ENCODE assay signal across 8 cellular contexts in the genomic region with DNA sequence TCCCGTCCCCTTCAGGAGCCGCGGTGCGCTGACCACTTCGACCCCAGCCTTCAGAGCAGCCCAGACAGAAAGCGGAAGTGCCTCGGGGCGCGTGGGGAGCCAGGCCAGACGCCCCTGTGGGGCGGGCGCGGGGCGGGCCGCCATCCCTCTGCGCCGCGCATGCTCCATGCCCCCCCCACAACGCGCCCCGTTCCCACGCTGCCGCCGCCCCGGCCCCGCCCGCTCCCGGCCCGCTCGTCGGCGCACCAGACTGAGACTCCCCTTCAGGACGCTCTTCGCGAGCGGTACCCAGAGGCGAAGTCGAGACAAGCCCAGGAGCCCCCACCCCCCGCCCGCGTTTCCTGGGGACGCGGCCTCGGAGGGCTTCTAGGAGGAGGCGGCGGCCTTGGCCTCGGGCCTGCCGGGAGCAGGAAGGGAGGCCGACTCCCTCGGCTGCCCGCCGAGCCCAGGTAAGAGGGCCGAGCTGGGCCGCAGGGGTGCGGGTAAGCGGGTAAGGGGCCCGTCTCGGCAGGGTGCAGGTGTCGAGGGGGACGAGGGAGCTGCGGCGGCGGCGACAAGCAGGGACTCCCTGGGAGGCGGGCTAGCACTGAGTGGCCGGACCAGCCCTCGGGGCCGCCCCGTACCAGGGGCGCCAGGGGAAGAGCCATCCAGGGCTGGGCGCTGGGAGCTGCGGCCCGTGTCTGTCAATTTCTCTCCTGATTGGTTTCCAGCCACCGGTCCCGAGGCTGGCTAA. TPM values are rescaled to one million over a fixed set of nuclear protein-coding genes. Genes with fewer than 3 reads are reported as not detected.
A peak's percentile ranks its signal among the peaks of the same experiment; 100 is the strongest.
DNase-seq lines count a peak whose midpoint lies in the region; ATAC-seq, FAIRE-seq and TF ChIP-seq lines count a peak whose summit lies in the region.

A gene with protein sequence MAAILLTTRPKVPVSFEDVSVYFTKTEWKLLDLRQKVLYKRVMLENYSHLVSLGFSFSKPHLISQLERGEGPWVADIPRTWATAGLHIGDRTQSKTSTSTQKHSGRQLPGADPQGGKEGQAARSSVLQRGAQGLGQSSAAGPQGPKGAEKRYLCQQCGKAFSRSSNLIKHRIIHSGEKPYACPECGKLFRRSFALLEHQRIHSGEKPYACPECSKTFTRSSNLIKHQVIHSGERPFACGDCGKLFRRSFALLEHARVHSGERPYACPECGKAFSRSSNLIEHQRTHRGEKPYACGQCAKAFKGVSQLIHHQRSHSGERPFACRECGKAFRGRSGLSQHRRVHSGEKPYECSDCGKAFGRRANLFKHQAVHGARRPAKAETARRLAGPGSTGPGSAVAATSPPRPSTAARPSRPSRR (plus strand): TSS at position 218 of the 733 bp plus-strand sequence. CDS start 6,851 bp downstream, outside the sequence.

- intact Hi-C loops in activated CD8-positive, alpha-beta T cell treated with anti-CD3 and anti-CD28 coated beads for 36 hours (cut with micrococcal nuclease), result no loop called here
- intact Hi-C loops in esophagus squamous epithelium (cut with DNase I) (no loop called here), pancreas (cut with DNase I) (no loop called here)

- ATAC-seq in GM18517 (IDR thresholded peaks at IDR 0.05; ENCODE audit: unreplicated experiment) (peak; percentile 37), HG03342 (IDR thresholded peaks at IDR 0.05; ENCODE audit: unreplicated experiment) (peak; percentile 60), pancreas (peak; percentile 58 to 82 (median 66)), GM18520 (IDR thresholded peaks at IDR 0.05; ENCODE audit: unreplicated experiment) (no peak)
- peak; percentile 89 for ATAC-seq in activated CD8-positive, alpha-beta T cell treated with anti-CD3 and anti-CD28 coated beads for 36 hours

- H3K9me3 ChIP-seq in esophagus squamous epithelium, result no peaks in the 10 kb centered on the region
- no peaks in the 10 kb centered on the region for H3K9me3 ChIP-seq in pancreas

- peaks cover 7% of the 10 kb centered on the region for H3K4me1 Mint-ChIP-seq in activated CD8-positive, alpha-beta T cell treated with anti-CD3 and anti-CD28 coated beads for 36 hours (ENCODE audit: low read depth)

- no peak for TF ChIP-seq CTCF in activated CD8-positive, alpha-beta T cell treated with anti-CD3 and anti-CD28 coated beads for 36 hours (IDR thresholded peaks at IDR 0.05)
- no peak for TF ChIP-seq CTCF in esophagus squamous epithelium (IDR thresholded peaks at IDR 0.05)
- TF ChIP-seq CTCF in pancreas (IDR thresholded peaks at IDR 0.05), result no peak

- peak within 1 kb of the TSS; percentile 76 for H3K4me3 Mint-ChIP-seq in activated CD8-positive, alpha-beta T cell treated with anti-CD3 and anti-CD28 coated beads for 36 hours

- no peaks in the 10 kb centered on the region for H3K27me3 Mint-ChIP-seq in activated CD8-positive, alpha-beta T cell treated with anti-CD3 and anti-CD28 coated beads for 36 hours

- H3K27ac ChIP-seq in esophagus squamous epithelium, result peak within 1 kb of the TSS in 1 of 4 donors; percentile 17
- no peak within 1 kb of the TSS for H3K27ac ChIP-seq in pancreas

- CTCF ChIA-PET in activated CD8-positive, alpha-beta T cell treated with anti-CD3 and anti-CD28 coated beads for 36 hours (lab: Charles Lee), result no interaction called here

- peak; percentile 44 for DNase-seq in activated CD8-positive, alpha-beta T cell treated with anti-CD3 and anti-CD28 coated beads for 36 hours
- DNase-seq in esophagus squamous epithelium (lab: John Stamatoyannopoulos, UW) (no peak), pancreas (no peak), midbrain (lab: John Stamatoyannopoulos, UW) (no peak), NCI-H2107 (lab: John Stamatoyannopoulos, UW) (no peak)

- no peaks in the 10 kb centered on the region for H3K9me3 Mint-ChIP-seq in activated CD8-positive, alpha-beta T cell treated with anti-CD3 and anti-CD28 coated beads for 36 hours

- POLR2A ChIA-PET in activated CD8-positive, alpha-beta T cell treated with anti-CD3 and anti-CD28 coated beads for 36 hours (lab: Charles Lee), result no interaction called here

- H3K36me3 ChIP-seq in esophagus squamous epithelium (no peaks in the 10 kb centered on the region), pancreas (no peaks in the 10 kb centered on the region)

- H3K27me3 ChIP-seq in esophagus squamous epithelium (peaks cover 0 to 73% (median 2%) of the 10 kb centered on the region in 4 donors), pancreas (no peaks in the 10 kb centered on the region)

- H3K4me3 ChIP-seq in esophagus squamous epithelium (peak within 1 kb of the TSS; percentile 23 to 66 (median 41)), pancreas (peak within 1 kb of the TSS; percentile 14 to 45 (median 28))

- TF ChIP-seq POLR2A in esophagus squamous epithelium (IDR thresholded peaks at IDR 0.05), result no peak

- H3K4me1 ChIP-seq in esophagus squamous epithelium (peaks cover 0 to 25% (median 10%) of the 10 kb centered on the region in 3 donors), pancreas (no peaks in the 10 kb centered on the region)

- FAIRE-seq in pancreas (lab: Jason Lieb, UNC), result no peak

- no peaks in the 10 kb centered on the region for H3K36me3 Mint-ChIP-seq in activated CD8-positive, alpha-beta T cell treated with anti-CD3 and anti-CD28 coated beads for 36 hours (ENCODE audit: low read depth)

- WGBS in esophagus squamous epithelium, 2 donors, result 39% methylated on average over 15 of the region's 75 CpGs; no CpG with 5 or more reads in 1 of the 2 donors
- WGBS in pancreas, 2 donors, result 2 to 29% methylated on average over 67 to 75 of the region's 75 CpGs

- H3K27ac Mint-ChIP-seq in activated CD8-positive, alpha-beta T cell treated with anti-CD3 and anti-CD28 coated beads for 36 hours, result no peak within 1 kb of the TSS

RNA-seq across cellular contexts. Expression of the gene that starts here (rescaled TPM):
- 1 to 10 TPM; 1.2 to 1.3 TPM for total RNA-seq in activated CD8-positive, alpha-beta T cell treated with anti-CD3 and anti-CD28 coated beads for 36 hours
- total RNA-seq in esophagus squamous epithelium (under 1 TPM; 0.11 to 0.97 (median 0.37) TPM), pancreas (under 1 TPM; 0.28 to 1.00 (median 0.42) TPM)
- polyA plus RNA-seq in pancreas, result under 1 TPM; 0.34 to 0.45 TPM

Comparison
In these comparisons a context has a peak if more than half of its experiments do, and no peak if none do; other contexts are left out.
1. Peak in ATAC-seq and H3K4me3 ChIP-seq in pancreas; RNA of the gene not detected or under 1 TPM.